Comparison of ENCODE assay signal across 7 cellular contexts in genomic region chr4:187606581-187606980, GRCh38.
A peak's percentile ranks its signal among the peaks of the same experiment; 100 is the strongest.
DNase-seq lines count a peak whose midpoint lies in the region; FAIRE-seq and TF ChIP-seq lines count a peak whose summit lies in the region.

No MANE protein-coding gene starts in this region.

- peak; percentile 9 for DNase-seq in DMS114 treated with DMSO at 0.1 percent for 48 hours (lab: John Stamatoyannopoulos, UW; ENCODE audit: unreplicated experiment)
- peak; percentile 6 for DNase-seq in GM19238 (ENCODE audit: insufficient read length, low spot score)
- peak; percentile 27 for DNase-seq in MV-4-11 (lab: John Stamatoyannopoulos, UW)
- DNase-seq in astrocyte of the cerebellum (ENCODE audit: low read depth), result peak; percentile 27
- DNase-seq in iris pigment epithelial cell (ENCODE audit: low read depth), result peak; percentile 62
- DNase-seq in urothelium cell line (ENCODE audit: low spot score), result peak; percentile 44
- no peak for DNase-seq in activated CD8-positive, alpha-beta memory T cell treated with anti-CD3 and anti-CD28 coated beads for 24 hours

- in situ Hi-C loops in astrocyte of the cerebellum (cut with HindIII; ENCODE audit: low sequenced_read_pairs), result no loop called here

- no peak for FAIRE-seq in urothelium cell line (lab: Jason Lieb, UNC)

- TF ChIP-seq CTCF in astrocyte of the cerebellum (IDR thresholded peaks at IDR 0.05; ENCODE audit: low read depth, low read length, missing control alignments), result peak; percentile 82

- no peak overlapping the region for H3K4me3 ChIP-seq in astrocyte of the cerebellum (ENCODE audit: low read depth, low read length)
